14 cellular contexts compared by ENCODE assay signal in genomic region chr2:12046641-12047040, GRCh38.
DNase-seq lines count a peak whose midpoint lies in the region; ATAC-seq and TF ChIP-seq lines count a peak whose summit lies in the region.
"Had no signal": no experiment of that assay in that cellular context is flagged by ENCODE, and none has a peak within 500 bp of the region (broad histone marks: within the 10 kb centered on the region; RNA-seq: fewer than 3 reads in every experiment).

No MANE protein-coding gene starts in this region.

- H3K79me2 ChIP-seq in DOHH2 (ENCODE audit: control insufficient read depth, low read length) (no peaks in the 10 kb centered on the region), H9 (ENCODE audit: insufficient read depth, low read length) (no peaks in the 10 kb centered on the region)

- H3K23me2 ChIP-seq in H9 (ENCODE audit: insufficient read length, low read depth, low read length, poor library complexity, severe bottlenecking) = no peaks in the 10 kb centered on the region

- no peak overlapping the region for H3K4ac ChIP-seq in H9 (ENCODE audit: low read depth, low read length)

- H3K36me3 ChIP-seq in DOHH2 (ENCODE audit: control insufficient read depth, low read length) = peaks cover 14% of the 10 kb centered on the region

- peak overlapping the region; percentile 64 for H3K4me3 ChIP-seq in DOHH2 (ENCODE audit: low read length)
- H3K4me3 ChIP-seq in choroid plexus epithelial cell (ENCODE audit: low read depth, low read length) = no peak overlapping the region
- H3K4me3 ChIP-seq: body of pancreas had no signal

- no peaks in the 10 kb centered on the region for H3K9me3 Mint-ChIP-seq in natural killer cell treated with Interleukin-12 subunit alpha and Interleukin-12 subunit beta and Interleukin-15 and Interleukin-18, amount 100 ng/mL, for 72 hours
- no peaks in the 10 kb centered on the region for H3K9me3 Mint-ChIP-seq in H9

- H3K23ac ChIP-seq in H9 (ENCODE audit: insufficient read length, low read depth, low read length) = no peak overlapping the region

- H4K20me1 ChIP-seq in DOHH2 (ENCODE audit: control insufficient read depth, insufficient read depth, low read depth, low read length) = no peaks in the 10 kb centered on the region
- no peaks in the 10 kb centered on the region for H4K20me1 ChIP-seq in H9 (ENCODE audit: control insufficient read depth, insufficient read depth, insufficient read length)

- H3K4me2 ChIP-seq in DOHH2 (ENCODE audit: low read length) (peak overlapping the region; percentile 92), H9 (ENCODE audit: insufficient read depth, insufficient read length, low read length) (no peak overlapping the region)

- H3K27me3 ChIP-seq in DOHH2 (ENCODE audit: control insufficient read depth, low read length) = no peaks in the 10 kb centered on the region
- H3K27me3 ChIP-seq in H9 (ENCODE audit: insufficient read depth, low read length) = no peaks in the 10 kb centered on the region
- H3K27me3 ChIP-seq: body of pancreas had no signal

- TF ChIP-seq CTCF in DOHH2 (IDR thresholded peaks at IDR 0.05; ENCODE audit: low read depth, low read length, poor library complexity, severe bottlenecking) = no peak
- TF ChIP-seq CTCF in choroid plexus epithelial cell (conservative IDR thresholded peaks at IDR 0.05; ENCODE audit: low read depth, low read length) = no peak
- TF ChIP-seq CTCF in H9 (conservative IDR thresholded peaks at IDR 0.05) = no peak

- peaks cover 70 to 73% of the 10 kb centered on the region in 2 donors for H3K4me1 Mint-ChIP-seq in natural killer cell treated with Interleukin-12 subunit alpha and Interleukin-12 subunit beta and Interleukin-15 and Interleukin-18, amount 100 ng/mL, for 72 hours (ENCODE audit: low read depth in 2 of 2)
- H3K4me1 Mint-ChIP-seq in H9 = peaks cover 7 to 12% of the 10 kb centered on the region in 2 experiments; a peak in 3 of 4 replicates
- H3K4me1 Mint-ChIP-seq: neural crest cell had no signal

- WGBS in H9 (ENCODE audit: extremely low coverage, insufficient read length, low lambda C conversion rate) = no CpG with 5 or more reads among the region's 4 CpGs

- H4K8ac ChIP-seq in H9 (replicated peaks; ENCODE audit: insufficient read length, low read depth, low read length) = no peak overlapping the region

- no peak for ATAC-seq in natural killer cell treated with Interleukin-12 subunit alpha and Interleukin-12 subunit beta and Interleukin-15 and Interleukin-18, amount 100 ng/mL, for 72 hours
- no peak for ATAC-seq in HG03175 (IDR thresholded peaks at IDR 0.05; ENCODE audit: unreplicated experiment)
- ATAC-seq: activated T-cell treated with anti-CD3 and anti-CD28 coated beads, Interleukin-2, amount 50 U/mL, for 72 hours; body of pancreas; WTC11 had no signal

- H3K27ac Mint-ChIP-seq in natural killer cell treated with Interleukin-12 subunit alpha and Interleukin-12 subunit beta and Interleukin-15 and Interleukin-18, amount 100 ng/mL, for 72 hours = peak overlapping the region in 1 of 2 donors; percentile 17
- H3K27ac Mint-ChIP-seq in H9 = peak overlapping the region in 1 of 3 experiments; percentile 44; a peak in 1 of 7 replicates
- H3K27ac Mint-ChIP-seq: activated T-cell treated with anti-CD3 and anti-CD28 coated beads, Interleukin-2, amount 50 U/mL, for 72 hours; WTC11 had no signal

- peaks cover 99% of the 10 kb centered on the region for H3K4me1 ChIP-seq in DOHH2 (ENCODE audit: control insufficient read depth, low read length)
- no peaks in the 10 kb centered on the region for H3K4me1 ChIP-seq in H9 (ENCODE audit: insufficient read depth, low read length)
- H3K4me1 ChIP-seq: body of pancreas had no signal

- peak overlapping the region; percentile 98 for H3K27ac ChIP-seq in DOHH2 (ENCODE audit: low read depth, low read length)
- no peak overlapping the region for H3K27ac ChIP-seq in substantia nigra (ENCODE audit: low read depth, low read length, poor library complexity, severe bottlenecking)
- H3K27ac ChIP-seq in H9 (ENCODE audit: insufficient read length, low read depth, low read length) = no peak overlapping the region
- H3K27ac ChIP-seq: body of pancreas, epithelial cell of prostate had no signal

- DNase-seq in NCI-H226 = peak; percentile 86
- DNase-seq in choroid plexus epithelial cell (ENCODE audit: low read depth) = peak; percentile 64
- DNase-seq in natural killer cell treated with Interleukin-12 subunit alpha and Interleukin-12 subunit beta and Interleukin-15 and Interleukin-18, amount 100 ng/mL, for 72 hours (ENCODE audit: low spot score) = no peak
- no peak for DNase-seq in nucleus accumbens (lab: John Stamatoyannopoulos, UW)
- no peak for DNase-seq in substantia nigra (lab: John Stamatoyannopoulos, UW)
- DNase-seq in H9 = no peak
- DNase-seq: activated T-cell treated with anti-CD3 and anti-CD28 coated beads, Interleukin-2, amount 50 U/mL, for 72 hours; body of pancreas; islet precursor cell had no signal

- H3K9me3 ChIP-seq in DOHH2 (ENCODE audit: control insufficient read depth, insufficient read depth, low read length) (no peaks in the 10 kb centered on the region), H9 (ENCODE audit: control insufficient read depth, low read depth, low read length) (no peaks in the 10 kb centered on the region)
- H3K9me3 ChIP-seq: body of pancreas had no signal

- H4K91ac ChIP-seq in H9 (ENCODE audit: insufficient read length, low read depth, low read length) = no peak overlapping the region

- no peak overlapping the region for H4K5ac ChIP-seq in H9 (ENCODE audit: insufficient read length, low read depth, low read length)

- H2BK20ac ChIP-seq in H9 (ENCODE audit: low read depth, low read length, poor library complexity, severe bottlenecking) = no peak overlapping the region

- H3F3A ChIP-seq in DOHH2 (ENCODE audit: control insufficient read depth, insufficient read depth) = peaks cover 45% of the 10 kb centered on the region

- H3K9ac ChIP-seq in H9 (ENCODE audit: extremely low read depth, insufficient read length, low read length) = no peak overlapping the region

- no peak overlapping the region for H2AK5ac ChIP-seq in H9 (ENCODE audit: insufficient read length, low read length)

- H3K36me3 Mint-ChIP-seq in natural killer cell treated with Interleukin-12 subunit alpha and Interleukin-12 subunit beta and Interleukin-15 and Interleukin-18, amount 100 ng/mL, for 72 hours = peaks cover 6% of the 10 kb centered on the region
- no peaks in the 10 kb centered on the region for H3K36me3 Mint-ChIP-seq in H9 (ENCODE audit: insufficient read depth in 1 of 3, low read depth in 3 of 3)
- H3K36me3 Mint-ChIP-seq: WTC11 had no signal

- H3K79me1 ChIP-seq in H9 (ENCODE audit: insufficient read depth, low read depth, low read length, poor library complexity, severe bottlenecking) = no peaks in the 10 kb centered on the region

- H2BK12ac ChIP-seq in H9 (ENCODE audit: insufficient read length, low read depth, low read length) = no peak overlapping the region

- no peaks in the 10 kb centered on the region for H3K9me2 ChIP-seq in DOHH2 (replicated peaks; ENCODE audit: control insufficient read depth, low read length)

- H3K18ac ChIP-seq in H9 (ENCODE audit: insufficient read length, low read depth, low read length) = no peak overlapping the region

- H3K27me3 Mint-ChIP-seq in natural killer cell treated with Interleukin-12 subunit alpha and Interleukin-12 subunit beta and Interleukin-15 and Interleukin-18, amount 100 ng/mL, for 72 hours = peaks cover 0 to 41% of the 10 kb centered on the region in 2 donors
- H3K27me3 Mint-ChIP-seq in H9 (ENCODE audit: low read depth) = peaks cover 3% of the 10 kb centered on the region; the same call in 1 of the 2 replicates

- no peak overlapping the region for H3K56ac ChIP-seq in H9 (ENCODE audit: insufficient read length, low read depth, low read length)

- no peak overlapping the region for H2BK120ac ChIP-seq in H9 (ENCODE audit: low read depth, low read length, poor library complexity, severe bottlenecking)

- no peak overlapping the region for H2BK15ac ChIP-seq in H9 (ENCODE audit: low read depth, low read length)

- no peak overlapping the region for H2BK5ac ChIP-seq in H9 (ENCODE audit: insufficient read length, low read length)

- H3T11ph ChIP-seq in H9 (ENCODE audit: low read length) = no peak overlapping the region

- no peak overlapping the region for H3K14ac ChIP-seq in H9 (ENCODE audit: insufficient read depth, low read length)

- peak overlapping the region; percentile 27 for H3K4me3 Mint-ChIP-seq in natural killer cell treated with Interleukin-12 subunit alpha and Interleukin-12 subunit beta and Interleukin-15 and Interleukin-18, amount 100 ng/mL, for 72 hours
- H3K4me3 Mint-ChIP-seq in H9 = no peak overlapping the region
- H3K4me3 Mint-ChIP-seq: activated T-cell treated with anti-CD3 and anti-CD28 coated beads, Interleukin-2, amount 50 U/mL, for 72 hours; neural crest cell; WTC11 had no signal

- H2AFZ ChIP-seq in H9 (ENCODE audit: low read length) = no peak overlapping the region

Comparison
In these comparisons a context has a peak if more than half of its experiments do, and no peak if none do; other contexts are left out.
1. DNase-seq: peak in NCI-H226 (single experiment) and choroid plexus epithelial cell (single experiment); none in natural killer cell treated with Interleukin-12 subunit alpha and Interleukin-12 subunit beta and Interleukin-15 and Interleukin-18, amount 100 ng/mL, for 72 hours (single experiment), nucleus accumbens (0 of 56), substantia nigra (0 of 49) and H9 (single experiment).